Comparison of ENCODE assay signal across 6 cellular contexts in genomic region chr9:35756275-35756742, GRCh38. TPM values are rescaled to one million over a fixed set of nuclear protein-coding genes. Genes with fewer than 3 reads are reported as not detected.
DNase-seq lines count a peak whose midpoint lies in the region; ATAC-seq and TF ChIP-seq lines count a peak whose summit lies in the region.

No MANE protein-coding gene starts in this region.

- H3K9me3 ChIP-seq in liver (ENCODE audit: control insufficient read depth in 4 of 4, low read length in 3 of 4) (no peaks in the 10 kb centered on the region), upper lobe of left lung (no peaks in the 10 kb centered on the region)

- H3K9ac ChIP-seq in liver (ENCODE audit: low read depth in 1 of 2, low read length in 2 of 2), result peak overlapping the region in 1 of 2 donors; percentile 33

- TF ChIP-seq POLR2A in upper lobe of left lung (IDR thresholded peaks at IDR 0.05), result no peak

- H3K27ac ChIP-seq in liver (ENCODE audit: low read depth in 1 of 2, low read length in 2 of 2) (peak overlapping the region; percentile 82 to 98), upper lobe of left lung (peak overlapping the region; percentile 87 to 95 (median 90))

- TF ChIP-seq CTCF in liver (IDR thresholded peaks at IDR 0.05; ENCODE audit: low read depth, low read length, missing input control), result peak; percentile 39
- peak; percentile 58 to 76 (median 66) for TF ChIP-seq CTCF in upper lobe of left lung (IDR thresholded peaks at IDR 0.05)

- DNase-seq in NCI-H2029 (lab: John Stamatoyannopoulos, UW) (peak; percentile 49), NCI-H2029 treated with DMSO at 0.1 percent for 48 hours (lab: John Stamatoyannopoulos, UW) (no peak), upper lobe of left lung (peak; percentile 64 to 73), NCI-H146 treated with DMSO at 0.1 percent for 48 hours (lab: John Stamatoyannopoulos, UW; ENCODE audit: unreplicated experiment) (no peak)
- peak; percentile 69 for DNase-seq in activated effector memory CD4-positive, alpha-beta T cell treated with Interleukin-2 at 50 U/mL for 16 hours

- 48% methylated on average over 10 of the region's 10 CpGs for WGBS in liver
- WGBS in upper lobe of left lung, 2 donors, result 39 to 47% methylated on average over 10 of the region's 10 CpGs

- H3K4me3 ChIP-seq in liver (ENCODE audit: low read depth in 1 of 3, low read length in 3 of 3), result peak overlapping the region; percentile 60 to 87 (median 72)
- peak overlapping the region in 3 of 4 donors; percentile 66 to 72 (median 71) for H3K4me3 ChIP-seq in upper lobe of left lung

- peaks cover 7 to 24% (median 12%) of the 10 kb centered on the region in 4 donors for H3K4me1 ChIP-seq in liver (ENCODE audit: control insufficient read depth in 4 of 4, insufficient read depth in 4 of 4, low read length in 3 of 4)
- H3K4me1 ChIP-seq in upper lobe of left lung, result peaks cover 19 to 40% (median 27%) of the 10 kb centered on the region in 4 donors

- peak; percentile 20 to 71 for TF ChIP-seq RAD21 in liver (IDR thresholded peaks at IDR 0.05)

- H3K36me3 ChIP-seq in liver (ENCODE audit: control insufficient read depth in 4 of 4, insufficient read depth in 3 of 4, low read depth in 1 of 4, low read length in 3 of 4), result peaks cover 10 to 32% (median 28%) of the 10 kb centered on the region in 4 donors
- peaks cover 23 to 33% (median 30%) of the 10 kb centered on the region in 4 donors for H3K36me3 ChIP-seq in upper lobe of left lung

- ATAC-seq in upper lobe of left lung (ENCODE audit: low FRiP score in 2 of 2), result peak; percentile 81 to 84

- no peak for TF ChIP-seq EP300 in upper lobe of left lung (IDR thresholded peaks at IDR 0.05)

- H3K27me3 ChIP-seq in liver (ENCODE audit: control insufficient read depth in 4 of 4, insufficient read depth in 4 of 4, low read length in 3 of 4), result no peaks in the 10 kb centered on the region
- no peaks in the 10 kb centered on the region for H3K27me3 ChIP-seq in upper lobe of left lung

TF ChIP-seq in liver, 16 proteins besides CTCF, POLR2A, EP300 and RAD21:
- TF ChIP-seq NR2F2 (IDR thresholded peaks at IDR 0.05), result no peak
- TF ChIP-seq HNF4G (IDR thresholded peaks at IDR 0.05), result no peak
- no peak for TF ChIP-seq SP1 (IDR thresholded peaks at IDR 0.05)
- no peak for TF ChIP-seq JUND (IDR thresholded peaks at IDR 0.05)
- TF ChIP-seq, protein P1, sequence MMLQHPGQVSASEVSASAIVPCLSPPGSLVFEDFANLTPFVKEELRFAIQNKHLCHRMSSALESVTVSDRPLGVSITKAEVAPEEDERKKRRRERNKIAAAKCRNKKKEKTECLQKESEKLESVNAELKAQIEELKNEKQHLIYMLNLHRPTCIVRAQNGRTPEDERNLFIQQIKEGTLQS (IDR thresholded peaks at IDR 0.05), result no peak
- TF ChIP-seq, protein P2, sequence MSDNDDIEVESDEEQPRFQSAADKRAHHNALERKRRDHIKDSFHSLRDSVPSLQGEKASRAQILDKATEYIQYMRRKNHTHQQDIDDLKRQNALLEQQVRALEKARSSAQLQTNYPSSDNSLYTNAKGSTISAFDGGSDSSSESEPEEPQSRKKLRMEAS (IDR thresholded peaks at IDR 0.05), result no peak
- TF ChIP-seq EGR1 (IDR thresholded peaks at IDR 0.05; ENCODE audit: low read depth in 2 of 2), result no peak
- no peak for TF ChIP-seq ZBTB33 (IDR thresholded peaks at IDR 0.05)
- no peak for TF ChIP-seq GABPA (IDR thresholded peaks at IDR 0.05 in 1 of 2, conservative IDR thresholded peaks at IDR 0.05 in 1 of 2)
- no peak for TF ChIP-seq FOXA1 (IDR thresholded peaks at IDR 0.05)
- TF ChIP-seq TAF1 (conservative IDR thresholded peaks at IDR 0.05), result no peak
- no peak for TF ChIP-seq REST (IDR thresholded peaks at IDR 0.05)
- TF ChIP-seq HNF4A (conservative IDR thresholded peaks at IDR 0.05), result no peak
- no peak for TF ChIP-seq RXRA (IDR thresholded peaks at IDR 0.05)
- no peak for TF ChIP-seq FOXA2 (IDR thresholded peaks at IDR 0.05)
- no peak for TF ChIP-seq YY1 (IDR thresholded peaks at IDR 0.05)

RNA-seq across cellular contexts. Expression of gene MSMP, which starts 2.2 kb away (rescaled TPM):
- not detected for total RNA-seq in liver
- polyA plus RNA-seq in liver, result not detected
- total RNA-seq in upper lobe of left lung, result 1 to 10 TPM in 2 of 6 donors, not detected in 4; 1.1 to 2.8 TPM

RNA-seq across cellular contexts. Expression of gene RGP1, which starts 7.2 kb away (rescaled TPM):
- total RNA-seq in liver (10 to 100 TPM in 1 of 2 donors, 1 to 10 TPM in 1; 5.1 to 10.7 TPM), upper lobe of left lung (10 to 100 TPM; 20.1 to 34.4 (median 23.5) TPM)
- 1 to 10 TPM; 2.6 to 6.6 TPM for polyA plus RNA-seq in liver

RNA-seq across cellular contexts. Expression of gene GBA2, which starts 7.3 kb away (rescaled TPM):
- total RNA-seq in liver, result 10 to 100 TPM; 24.1 to 65.3 TPM
- 10 to 100 TPM; 24.5 to 27.1 TPM for polyA plus RNA-seq in liver
- 100 to 1,000 TPM in 1 of 6 donors, 10 to 100 TPM in 5; 60.4 to 189 (median 77.0) TPM for total RNA-seq in upper lobe of left lung

RNA-seq across cellular contexts. Expression of gene CREB3, which starts 23.8 kb away (rescaled TPM):
- total RNA-seq in liver (10 to 100 TPM in 1 of 2 donors, 1 to 10 TPM in 1; 9.2 to 21.3 TPM), upper lobe of left lung (10 to 100 TPM; 27.2 to 61.3 (median 33.5) TPM)
- polyA plus RNA-seq in liver, result 10 to 100 TPM; 14.9 to 21.4 TPM

RNA-seq across cellular contexts. Expression of gene TLN1, which starts 24.3 kb away (rescaled TPM):
- total RNA-seq in liver, result 100 to 1,000 TPM; 149 to 184 TPM
- polyA plus RNA-seq in liver, result 100 to 1,000 TPM in 1 of 2 donors, 10 to 100 TPM in 1; 24.5 to 102 TPM
- 100 to 1,000 TPM; 237 to 557 (median 325) TPM for total RNA-seq in upper lobe of left lung

Comparison
In these comparisons a context has a peak if more than half of its experiments do, and no peak if none do; other contexts are left out.
1. DNase-seq: peak in NCI-H2029 (single experiment), activated effector memory CD4-positive, alpha-beta T cell treated with Interleukin-2 at 50 U/mL for 16 hours (single experiment) and upper lobe of left lung (2 of 2); none in NCI-H2029 treated with DMSO at 0.1 percent for 48 hours (single experiment) and NCI-H146 treated with DMSO at 0.1 percent for 48 hours (single experiment).